Comparison of ENCODE assay signal across 12 cellular contexts in the genomic region with DNA sequence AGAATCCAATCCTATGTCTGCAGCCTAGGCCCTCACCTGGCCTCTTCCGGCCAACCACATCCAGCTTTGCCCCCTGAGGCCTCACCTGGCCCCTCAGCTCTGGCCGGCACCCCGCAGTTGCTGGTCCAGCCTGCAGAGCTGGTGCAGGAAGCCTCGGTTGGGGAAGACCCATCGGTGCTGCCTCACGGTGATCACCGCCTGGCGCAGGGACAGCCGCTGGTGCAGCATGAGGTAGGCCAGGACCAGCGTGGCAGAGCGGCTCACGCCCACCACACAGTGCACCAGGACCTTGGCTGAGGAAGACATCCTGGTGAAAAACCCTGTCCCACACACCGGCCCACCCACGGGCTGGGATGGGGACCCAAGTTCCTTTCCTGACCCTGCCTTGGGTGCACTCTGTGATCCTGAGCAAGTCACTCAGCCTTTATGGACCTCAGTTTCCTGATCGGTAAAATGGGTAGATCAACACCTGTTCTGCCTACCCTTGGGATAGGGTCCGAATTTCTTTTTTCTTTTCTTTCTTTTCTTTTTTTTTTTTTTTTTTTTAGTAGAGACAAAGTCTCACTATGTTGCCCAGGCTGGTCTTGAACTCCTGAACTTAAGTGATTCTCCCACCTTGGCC.
"Had no signal": no experiment of that assay in that cellular context is flagged by ENCODE, and none has a peak within 500 bp of the region (broad histone marks: within the 10 kb centered on the region; RNA-seq: fewer than 3 reads in every experiment).

No MANE protein-coding gene starts in this region.

- H3K27ac ChIP-seq: pancreas, tibial nerve had no signal

- H3K27ac Mint-ChIP-seq: activated CD4-positive, alpha-beta memory T cell treated with anti-CD3 and anti-CD28 coated beads for 36 hours; activated naive CD4-positive, alpha-beta T cell treated with anti-CD3 and anti-CD28 coated beads, Interleukin-2, amount 50 U/mL, for 24 hours; stimulated activated memory B cell treated with anti-CD40 and anti-IgM and Interleukin-4, amounts not matched to agents 10 μg/mL and 1 μg/mL and 100 μg/mL, for 72 hours; T-helper 2 cell treated with Interferon-gamma antibody and Interleukin-4, amounts not matched to agents 5 μg/mL and 100 μg/mL, for 36 hours had no signal

- H3K9me3 ChIP-seq: pancreas, tibial nerve had no signal

- ATAC-seq: pancreas; stimulated activated memory B cell treated with anti-CD40 and anti-IgM and Interleukin-4, amounts not matched to agents 10 μg/mL and 1 μg/mL and 100 μg/mL, for 72 hours had no signal

- H3K4me3 ChIP-seq: pancreas, smooth muscle cell, tibial nerve had no signal

- H3K36me3 Mint-ChIP-seq: activated CD4-positive, alpha-beta memory T cell treated with anti-CD3 and anti-CD28 coated beads for 36 hours; activated naive CD4-positive, alpha-beta T cell treated with anti-CD3 and anti-CD28 coated beads, Interleukin-2, amount 50 U/mL, for 24 hours; stimulated activated memory B cell treated with anti-CD40 and anti-IgM and Interleukin-4, amounts not matched to agents 10 μg/mL and 1 μg/mL and 100 μg/mL, for 72 hours had no signal

- H3K9me3 Mint-ChIP-seq: activated CD4-positive, alpha-beta memory T cell treated with anti-CD3 and anti-CD28 coated beads for 36 hours; activated naive CD4-positive, alpha-beta T cell treated with anti-CD3 and anti-CD28 coated beads, Interleukin-2, amount 50 U/mL, for 24 hours; neural crest cell; stimulated activated memory B cell treated with anti-CD40 and anti-IgM and Interleukin-4, amounts not matched to agents 10 μg/mL and 1 μg/mL and 100 μg/mL, for 72 hours; T-helper 2 cell treated with Interferon-gamma antibody and Interleukin-4, amounts not matched to agents 5 μg/mL and 100 μg/mL, for 36 hours had no signal

- H3K4me3 Mint-ChIP-seq: activated CD4-positive, alpha-beta memory T cell treated with anti-CD3 and anti-CD28 coated beads for 36 hours; activated naive CD4-positive, alpha-beta T cell treated with anti-CD3 and anti-CD28 coated beads, Interleukin-2, amount 50 U/mL, for 24 hours; neural crest cell; stimulated activated memory B cell treated with anti-CD40 and anti-IgM and Interleukin-4, amounts not matched to agents 10 μg/mL and 1 μg/mL and 100 μg/mL, for 72 hours; T-helper 2 cell treated with Interferon-gamma antibody and Interleukin-4, amounts not matched to agents 5 μg/mL and 100 μg/mL, for 36 hours had no signal

- H3K4me2 ChIP-seq: smooth muscle cell had no signal

- H3K27me3 Mint-ChIP-seq: activated CD4-positive, alpha-beta memory T cell treated with anti-CD3 and anti-CD28 coated beads for 36 hours; activated naive CD4-positive, alpha-beta T cell treated with anti-CD3 and anti-CD28 coated beads, Interleukin-2, amount 50 U/mL, for 24 hours; stimulated activated memory B cell treated with anti-CD40 and anti-IgM and Interleukin-4, amounts not matched to agents 10 μg/mL and 1 μg/mL and 100 μg/mL, for 72 hours had no signal

- DNase-seq: activated CD4-positive, alpha-beta memory T cell treated with anti-CD3 and anti-CD28 coated beads for 36 hours; central memory CD4-positive, alpha-beta T cell; erythroblast; glutamatergic neuron; mammary epithelial cell; pancreas had no signal

- H3K36me3 ChIP-seq: pancreas, tibial nerve had no signal

- H3K27me3 ChIP-seq: pancreas, tibial nerve had no signal

- H3K4me1 ChIP-seq: pancreas had no signal
